8 cellular contexts compared by ENCODE assay signal in the genomic region with DNA sequence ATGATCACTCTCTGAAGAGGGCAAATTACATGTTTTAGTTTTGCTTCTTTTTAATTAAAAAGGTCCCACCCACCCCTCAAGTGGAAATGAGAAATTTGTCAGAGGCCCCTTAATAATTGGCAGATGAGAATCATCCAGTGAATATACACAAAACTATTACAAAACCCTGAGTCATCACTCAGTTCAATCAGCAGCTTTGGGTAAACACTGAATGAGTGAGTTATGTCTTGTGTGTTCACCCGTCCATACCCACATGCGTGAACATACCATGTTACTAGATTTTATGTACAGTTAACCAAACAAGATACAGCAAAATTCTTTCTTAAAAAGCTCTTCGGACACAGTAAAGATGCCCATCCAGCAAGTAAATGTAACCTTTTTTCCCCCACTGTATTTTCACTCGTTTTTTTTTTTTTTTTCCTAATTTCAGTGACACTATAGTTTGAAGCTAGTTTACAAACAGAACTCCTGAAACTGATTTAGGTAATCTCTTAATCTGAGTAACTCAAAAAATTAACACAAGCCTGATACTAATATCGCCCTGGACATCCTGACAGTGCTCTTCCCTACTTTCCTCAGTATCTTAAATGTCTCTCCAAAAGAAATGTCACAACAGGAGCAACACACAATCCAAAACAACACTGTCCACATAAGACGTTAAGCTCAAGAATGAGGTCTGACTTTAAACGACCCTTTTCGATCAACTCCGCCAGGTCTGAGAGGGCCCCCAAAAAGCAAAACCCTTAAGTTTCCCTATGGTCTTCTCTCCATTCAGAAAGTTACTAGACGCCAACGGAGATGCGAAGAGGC. TPM values are rescaled to one million over a fixed set of nuclear protein-coding genes. Genes with fewer than 3 reads are reported as not detected.
A peak's percentile ranks its signal among the peaks of the same experiment; 100 is the strongest.
DNase-seq lines count a peak whose midpoint lies in the region; ATAC-seq and TF ChIP-seq lines count a peak whose summit lies in the region.

No MANE protein-coding gene starts in this region.

- peak overlapping the region; percentile 95 for H3K4me3 Mint-ChIP-seq in CD8-positive, alpha-beta T cell

- peaks cover 33% of the 10 kb centered on the region for H3K4me1 ChIP-seq in CD8-positive, alpha-beta T cell (ENCODE audit: insufficient read depth, low read length)
- peaks cover 14% of the 10 kb centered on the region for H3K4me1 ChIP-seq in neuron (ENCODE audit: insufficient read depth, low read length)

- peaks cover 2% of the 10 kb centered on the region for H3K36me3 ChIP-seq in CD8-positive, alpha-beta T cell (ENCODE audit: insufficient read depth, low read length)
- H3K36me3 ChIP-seq in neuron (ENCODE audit: insufficient read depth, low read length) = peaks cover 4% of the 10 kb centered on the region

- H3K36me3 Mint-ChIP-seq in CD8-positive, alpha-beta T cell = peaks cover 35% of the 10 kb centered on the region

- peak overlapping the region; percentile 78 for H3K4me3 ChIP-seq in CD8-positive, alpha-beta T cell (ENCODE audit: low read depth, low read length)
- H3K4me3 ChIP-seq in NB4 (ENCODE audit: low read depth, low read length) = peak overlapping the region; percentile 74
- peak overlapping the region; percentile 66 for H3K4me3 ChIP-seq in neuron (ENCODE audit: low read length)

- CTCF ChIA-PET in CD8-positive, alpha-beta T cell (lab: Charles Lee) = interaction anchor here (1.0 to 1.9 kb wide), 4 partner anchors 10 to 80 kb away, joined by 3 to 4 read pairs (median 4); no protein-coding TSS in a partner anchor

- TF ChIP-seq POLR2A in NB4 (IDR thresholded peaks at IDR 0.05; ENCODE audit: extremely low read depth, insufficient read length) = no peak

- H3K27me3 Mint-ChIP-seq in CD8-positive, alpha-beta T cell (ENCODE audit: low read depth) = no peaks in the 10 kb centered on the region

- H3K9me3 Mint-ChIP-seq in CD8-positive, alpha-beta T cell = no peaks in the 10 kb centered on the region

- POLR2A ChIA-PET in CD8-positive, alpha-beta T cell (lab: Charles Lee) = interaction anchor here (0.9 to 1.9 kb wide), 10 partner anchors 10 to 202 kb away, joined by 3 to 7 read pairs (median 3); a partner anchor contains a TSS

- H3K27ac Mint-ChIP-seq in CD8-positive, alpha-beta T cell = peak overlapping the region; percentile 89

- no peaks in the 10 kb centered on the region for H3K9me3 ChIP-seq in CD8-positive, alpha-beta T cell (ENCODE audit: low read length)
- H3K9me3 ChIP-seq in neuron (ENCODE audit: low read length) = no peaks in the 10 kb centered on the region

- peak overlapping the region; percentile 83 for H3K27ac ChIP-seq in CD8-positive, alpha-beta T cell (ENCODE audit: low read depth, low read length)
- peak overlapping the region; percentile 84 for H3K27ac ChIP-seq in VCaP

- H3K27me3 ChIP-seq in CD8-positive, alpha-beta T cell (ENCODE audit: insufficient read depth, low read length) = no peaks in the 10 kb centered on the region
- no peaks in the 10 kb centered on the region for H3K27me3 ChIP-seq in neuron (ENCODE audit: insufficient read depth, low read length)

- TF ChIP-seq CTCF in CD8-positive, alpha-beta T cell (IDR thresholded peaks at IDR 0.05) = no peak
- TF ChIP-seq CTCF in NB4 (IDR thresholded peaks at IDR 0.05; ENCODE audit: low read depth, low read length) = no peak
- TF ChIP-seq CTCF in VCaP (conservative IDR thresholded peaks at IDR 0.05) = no peak

- DNase-seq in CD8-positive, alpha-beta T cell = no peak
- DNase-seq in NB4 (ENCODE audit: low read depth) (peak; percentile 78), fibroblast of peridontal ligament (ENCODE audit: extremely low read depth) (peak; percentile 84), T-helper 9 cell (no peak)

- peak; percentile 18 for ATAC-seq in CD8-positive, alpha-beta T cell
- ATAC-seq in GM21367 (IDR thresholded peaks at IDR 0.05; ENCODE audit: unreplicated experiment) (peak; percentile 0), HG03139 (IDR thresholded peaks at IDR 0.05; ENCODE audit: unreplicated experiment) (no peak)

- H3K4me1 Mint-ChIP-seq in CD8-positive, alpha-beta T cell (ENCODE audit: low read depth) = peaks cover 60% of the 10 kb centered on the region

- intact Hi-C loops in CD8-positive, alpha-beta T cell (cut with DNase I, micrococcal nuclease) = loop anchor here (1.0 to 10.0 kb wide), 12 partner anchors 7 to 1649 kb away; a partner anchor contains a TSS

- no peak overlapping the region for H2AFZ ChIP-seq in neuron (ENCODE audit: low read depth, low read length)

RNA-seq across cellular contexts. Expression of a gene that starts 1.3 kb away (rescaled TPM):
- total RNA-seq in CD8-positive, alpha-beta T cell = 100 to 1,000 TPM in 1 of 2 experiments, 10 to 100 TPM in 1; 98.8 to 107 TPM

Comparison
In these comparisons a context has a peak if more than half of its experiments do, and no peak if none do; other contexts are left out.
1. DNase-seq: peak in NB4 (single experiment) and fibroblast of peridontal ligament (single experiment); none in CD8-positive, alpha-beta T cell (0 of 7) and T-helper 9 cell (single experiment).
2. Peak in every context shown above with its lines, with median percentiles within 50 percentile points of each other: H3K4me3 ChIP-seq.